Comparison of ENCODE assay signal across 10 cellular contexts in genomic region chr9:89464991-89465390, GRCh38. TPM values are rescaled to one million over a fixed set of nuclear protein-coding genes. Genes with fewer than 3 reads are reported as not detected.
DNase-seq lines count a peak whose midpoint lies in the region; ATAC-seq and TF ChIP-seq lines count a peak whose summit lies in the region.
"Had no signal": no experiment of that assay in that cellular context is flagged by ENCODE, and none has a peak within 500 bp of the region (broad histone marks: within the 10 kb centered on the region; RNA-seq: fewer than 3 reads in every experiment).

No MANE protein-coding gene starts in this region.

- H2AFZ ChIP-seq in Loucy (ENCODE audit: low read length): no peak overlapping the region

- peaks cover 39% of the 10 kb centered on the region; the same call in 1 of the 2 replicates for H3K36me3 ChIP-seq in Loucy (ENCODE audit: insufficient read depth, low read length)

- H3K4me3 Mint-ChIP-seq in activated naive CD8-positive, alpha-beta T cell treated with anti-CD3 and anti-CD28 coated beads, Interleukin-2, amount 50 U/mL, for 24 hours: peak overlapping the region; percentile 75

- peak overlapping the region; percentile 99 for H3K27ac Mint-ChIP-seq in activated naive CD8-positive, alpha-beta T cell treated with anti-CD3 and anti-CD28 coated beads, Interleukin-2, amount 50 U/mL, for 24 hours

- peaks cover 2% of the 10 kb centered on the region for H3K27me3 Mint-ChIP-seq in activated naive CD8-positive, alpha-beta T cell treated with anti-CD3 and anti-CD28 coated beads, Interleukin-2, amount 50 U/mL, for 24 hours

- intact Hi-C loops in sciatic nerve (cut with DNase I): no loop called here

- H4K20me1 ChIP-seq in Loucy (ENCODE audit: insufficient read depth, low read length, poor library complexity, severe bottlenecking): peaks cover 96% of the 10 kb centered on the region

- TF ChIP-seq CTCF in GM12875 (IDR thresholded peaks at IDR 0.05; ENCODE audit: borderline replicate concordance, insufficient read depth, low read depth, low read length) (no peak), Loucy (conservative IDR thresholded peaks at IDR 0.05; ENCODE audit: low read length) (no peak)

- no peaks in the 10 kb centered on the region for H3F3A ChIP-seq in Loucy (ENCODE audit: low read depth)

- no peaks in the 10 kb centered on the region for H3K9me3 Mint-ChIP-seq in activated naive CD8-positive, alpha-beta T cell treated with anti-CD3 and anti-CD28 coated beads, Interleukin-2, amount 50 U/mL, for 24 hours

- peaks cover 73% of the 10 kb centered on the region for H3K36me3 Mint-ChIP-seq in activated naive CD8-positive, alpha-beta T cell treated with anti-CD3 and anti-CD28 coated beads, Interleukin-2, amount 50 U/mL, for 24 hours (ENCODE audit: low read depth)

- peaks cover 98% of the 10 kb centered on the region for H3K4me1 Mint-ChIP-seq in activated naive CD8-positive, alpha-beta T cell treated with anti-CD3 and anti-CD28 coated beads, Interleukin-2, amount 50 U/mL, for 24 hours

- H3K4me2 ChIP-seq in Loucy (ENCODE audit: low read depth, low read length, poor library complexity, severe bottlenecking): peak overlapping the region; percentile 96

- DNase-seq in activated naive CD8-positive, alpha-beta T cell treated with anti-CD3 and anti-CD28 coated beads, Interleukin-2, amount 50 U/mL, for 24 hours: no peak
- DNase-seq in sciatic nerve (ENCODE audit: low spot score) (peak; percentile 26), cerebellar nuclear complex (lab: John Stamatoyannopoulos, UW) (no peak), NCI-H1092 (lab: John Stamatoyannopoulos, UW) (no peak)
- no peak for DNase-seq in effector CD4-positive, alpha-beta T cell
- DNase-seq: activated gamma-delta T cell treated with Interleukin-2 at 50 U/mL for 16 hours; Kasumi-1; stimulated activated CD8-positive, alpha-beta memory T cell treated with anti-CD3 and anti-CD28 coated beads, Interleukin-4, amount 100 ng/mL, for 48 hours had no signal

- H3K9me3 ChIP-seq in Loucy (ENCODE audit: insufficient read depth, low read depth, low read length): no peaks in the 10 kb centered on the region

- H3K9me2 ChIP-seq in Loucy (replicated peaks; ENCODE audit: low read depth, low read length): no peaks in the 10 kb centered on the region

- peaks cover 92% of the 10 kb centered on the region for H3K4me1 ChIP-seq in Loucy (ENCODE audit: insufficient read depth, low read length, poor library complexity, severe bottlenecking)

- H3K27me3 ChIP-seq in Loucy (ENCODE audit: insufficient read depth, low read length, poor library complexity, severe bottlenecking): no peaks in the 10 kb centered on the region

- H3K4me3 ChIP-seq in GM12875 (ENCODE audit: low read depth, low read length): peak overlapping the region; percentile 46
- H3K4me3 ChIP-seq in Loucy (ENCODE audit: low read length, poor library complexity, severe bottlenecking): peak overlapping the region; percentile 73

- peaks cover 100% of the 10 kb centered on the region for H3K79me2 ChIP-seq in Loucy (ENCODE audit: insufficient read depth, low read length)

- H3K9ac ChIP-seq in Loucy (ENCODE audit: low read depth, low read length, poor library complexity, severe bottlenecking): peak overlapping the region; percentile 74

- ATAC-seq in activated naive CD8-positive, alpha-beta T cell treated with anti-CD3 and anti-CD28 coated beads, Interleukin-2, amount 50 U/mL, for 24 hours: no peak
- ATAC-seq in sciatic nerve: no peak

RNA-seq across cellular contexts. Expression of gene SEMA4D, which starts 32.9 kb away (rescaled TPM):
- 35.8 TPM for total RNA-seq in sciatic nerve
